ENCODE assay signal across 2 cellular contexts in the genomic region with DNA sequence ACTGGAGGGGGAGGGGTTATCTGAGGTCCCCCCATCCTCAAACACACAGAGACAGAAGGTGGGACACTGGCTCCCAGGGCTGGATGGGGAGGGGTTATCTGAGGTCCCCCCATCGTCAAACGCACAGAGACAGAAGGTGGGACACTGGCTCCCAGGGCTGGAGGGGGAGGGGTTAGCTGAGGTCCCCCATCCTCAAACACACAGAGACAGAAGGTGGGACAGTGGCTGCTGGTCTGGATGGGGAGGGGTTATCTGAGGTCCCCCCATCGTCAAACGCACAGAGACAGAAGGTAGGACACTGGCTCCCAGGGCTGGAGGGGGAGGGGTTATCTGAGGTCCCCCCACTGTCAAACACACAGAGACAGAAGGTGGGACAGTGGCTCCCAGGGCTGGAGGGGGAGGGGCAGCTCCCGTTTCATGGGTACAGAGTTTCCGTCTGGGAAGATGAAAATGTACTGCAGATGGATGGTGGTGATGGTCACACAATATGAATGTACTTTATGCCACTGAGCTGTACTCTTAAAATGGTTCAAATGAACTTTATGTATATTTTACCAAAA.
TF ChIP-seq lines count a peak whose summit lies in the region.

No MANE protein-coding gene starts in this region.

TF ChIP-seq in GM23338, 12 proteins besides CTCF, POLR2A, EP300 and RAD21 (continues in another document):
- TF ChIP-seq CREB1 (CRISPR knock-in tag; IDR thresholded peaks at IDR 0.05; ENCODE audit: low read depth) (no peak), POLR2AphosphoS5 (IDR thresholded peaks at IDR 0.05; ENCODE audit: low read depth) (no peak), EZH2 (IDR thresholded peaks at IDR 0.05; ENCODE audit: low read depth, unreplicated experiment) (no peak), ZNF114 (CRISPR knock-in tag; IDR thresholded peaks at IDR 0.05) (no peak), JUNB (IDR thresholded peaks at IDR 0.05; ENCODE audit: unreplicated experiment) (no peak), STAT1 (IDR thresholded peaks at IDR 0.05; ENCODE audit: unreplicated experiment) (no peak), NANOG (IDR thresholded peaks at IDR 0.05; ENCODE audit: borderline replicate concordance) (no peak), EZH2phosphoT487 (IDR thresholded peaks at IDR 0.05; ENCODE audit: unreplicated experiment) (no peak), ZNF331 (CRISPR knock-in tag; IDR thresholded peaks at IDR 0.05; ENCODE audit: low read depth) (no peak)
- TF ChIP-seq, protein P1, sequence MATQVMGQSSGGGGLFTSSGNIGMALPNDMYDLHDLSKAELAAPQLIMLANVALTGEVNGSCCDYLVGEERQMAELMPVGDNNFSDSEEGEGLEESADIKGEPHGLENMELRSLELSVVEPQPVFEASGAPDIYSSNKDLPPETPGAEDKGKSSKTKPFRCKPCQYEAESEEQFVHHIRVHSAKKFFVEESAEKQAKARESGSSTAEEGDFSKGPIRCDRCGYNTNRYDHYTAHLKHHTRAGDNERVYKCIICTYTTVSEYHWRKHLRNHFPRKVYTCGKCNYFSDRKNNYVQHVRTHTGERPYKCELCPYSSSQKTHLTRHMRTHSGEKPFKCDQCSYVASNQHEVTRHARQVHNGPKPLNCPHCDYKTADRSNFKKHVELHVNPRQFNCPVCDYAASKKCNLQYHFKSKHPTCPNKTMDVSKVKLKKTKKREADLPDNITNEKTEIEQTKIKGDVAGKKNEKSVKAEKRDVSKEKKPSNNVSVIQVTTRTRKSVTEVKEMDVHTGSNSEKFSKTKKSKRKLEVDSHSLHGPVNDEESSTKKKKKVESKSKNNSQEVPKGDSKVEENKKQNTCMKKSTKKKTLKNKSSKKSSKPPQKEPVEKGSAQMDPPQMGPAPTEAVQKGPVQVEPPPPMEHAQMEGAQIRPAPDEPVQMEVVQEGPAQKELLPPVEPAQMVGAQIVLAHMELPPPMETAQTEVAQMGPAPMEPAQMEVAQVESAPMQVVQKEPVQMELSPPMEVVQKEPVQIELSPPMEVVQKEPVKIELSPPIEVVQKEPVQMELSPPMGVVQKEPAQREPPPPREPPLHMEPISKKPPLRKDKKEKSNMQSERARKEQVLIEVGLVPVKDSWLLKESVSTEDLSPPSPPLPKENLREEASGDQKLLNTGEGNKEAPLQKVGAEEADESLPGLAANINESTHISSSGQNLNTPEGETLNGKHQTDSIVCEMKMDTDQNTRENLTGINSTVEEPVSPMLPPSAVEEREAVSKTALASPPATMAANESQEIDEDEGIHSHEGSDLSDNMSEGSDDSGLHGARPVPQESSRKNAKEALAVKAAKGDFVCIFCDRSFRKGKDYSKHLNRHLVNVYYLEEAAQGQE (IDR thresholded peaks at IDR 0.05; ENCODE audit: unreplicated experiment) = no peak
- TF ChIP-seq, protein P2, sequence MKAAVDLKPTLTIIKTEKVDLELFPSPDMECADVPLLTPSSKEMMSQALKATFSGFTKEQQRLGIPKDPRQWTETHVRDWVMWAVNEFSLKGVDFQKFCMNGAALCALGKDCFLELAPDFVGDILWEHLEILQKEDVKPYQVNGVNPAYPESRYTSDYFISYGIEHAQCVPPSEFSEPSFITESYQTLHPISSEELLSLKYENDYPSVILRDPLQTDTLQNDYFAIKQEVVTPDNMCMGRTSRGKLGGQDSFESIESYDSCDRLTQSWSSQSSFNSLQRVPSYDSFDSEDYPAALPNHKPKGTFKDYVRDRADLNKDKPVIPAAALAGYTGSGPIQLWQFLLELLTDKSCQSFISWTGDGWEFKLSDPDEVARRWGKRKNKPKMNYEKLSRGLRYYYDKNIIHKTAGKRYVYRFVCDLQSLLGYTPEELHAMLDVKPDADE (IDR thresholded peaks at IDR 0.05) = no peak

TF ChIP-seq in H1, 55 proteins besides CTCF, POLR2A, EP300 and RAD21:
- TF ChIP-seq ASH2L (IDR thresholded peaks at IDR 0.05; ENCODE audit: low read length) = no peak
- TF ChIP-seq KDM1A (IDR thresholded peaks at IDR 0.05; ENCODE audit: borderline replicate concordance, low read length) = peak; percentile 12; the same call in 1 of the 2 replicates
TF ChIP-seq in H1: peak in this region for 1.
